8 cellular contexts compared by ENCODE assay signal in the genomic region with DNA sequence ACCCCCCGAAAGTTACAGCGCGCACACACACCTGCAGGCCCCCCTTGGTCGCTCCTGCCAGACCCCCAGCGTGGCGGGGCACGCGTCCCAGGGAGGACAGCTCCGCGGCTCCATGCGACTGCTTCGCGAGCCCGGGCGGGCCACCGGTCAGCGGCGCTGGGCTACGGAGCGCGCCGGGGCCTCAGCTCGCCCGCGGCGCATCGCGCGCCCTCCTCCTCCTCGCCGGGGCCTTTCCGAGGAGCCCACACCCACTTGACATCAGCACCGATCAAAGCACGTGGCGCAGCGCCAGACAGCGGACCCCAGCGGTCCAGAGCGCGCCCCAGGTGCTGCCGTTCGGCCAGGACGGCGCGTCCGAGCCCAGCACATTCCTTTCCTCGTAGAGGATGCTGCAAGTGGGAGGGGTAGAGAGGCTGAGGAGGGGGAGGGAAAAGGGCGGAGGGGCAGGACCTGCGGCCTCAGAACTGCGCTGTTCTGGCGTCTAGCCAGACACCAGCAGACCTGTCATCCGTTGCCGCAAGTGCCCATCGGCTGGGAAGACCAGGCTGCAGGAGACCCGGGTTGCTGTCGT.
DNase-seq lines count a peak whose midpoint lies in the region; ATAC-seq, FAIRE-seq and TF ChIP-seq lines count a peak whose summit lies in the region.

No MANE protein-coding gene starts in this region.

- TF ChIP-seq CTCF in choroid plexus epithelial cell (conservative IDR thresholded peaks at IDR 0.05; ENCODE audit: low read depth, low read length) (no peak), HepG2 (CRISPR knock-in tag; IDR thresholded peaks at IDR 0.05) (peak; percentile 5; the same call in 1 of the 2 replicates), suprapubic skin (IDR thresholded peaks at IDR 0.05) (no peak)

- DNase-seq in NCI-H774 (lab: John Stamatoyannopoulos, UW) = peak; percentile 60
- DNase-seq in choroid plexus epithelial cell (ENCODE audit: low read depth) = peak; percentile 21
- DNase-seq in HepG2 (ENCODE audit: low spot score) = peak; percentile 64
- no peak for DNase-seq in suprapubic skin (ENCODE audit: low spot score in 2 of 2)

- ATAC-seq in GM19372 (IDR thresholded peaks at IDR 0.05; ENCODE audit: low read depth, unreplicated experiment) (peak; percentile 33), HepG2 (peak; percentile 83), GM19467 (IDR thresholded peaks at IDR 0.05; ENCODE audit: unreplicated experiment) (no peak), HG03159 (IDR thresholded peaks at IDR 0.05; ENCODE audit: unreplicated experiment) (no peak)

- 8% methylated on average over 6 of the region's 56 CpGs for WGBS in HepG2 (ENCODE audit: low lambda C conversion rate)
- WGBS in suprapubic skin = 0% methylated on average over 19 of the region's 56 CpGs

- intact Hi-C loops in HepG2 (cut with micrococcal nuclease; ENCODE audit: unreplicated experiment) = loop anchor here (10.0 kb wide), 1 partner anchor 141 kb away; no protein-coding TSS in a partner anchor

- H3K4me3 ChIP-seq in BLaER1 (0 out of 2 replicates have a peak overlapping the region, but pooled peaks have one; percentile 11), choroid plexus epithelial cell (ENCODE audit: low read depth, low read length) (peak overlapping the region; percentile 38), HepG2 (replicated peaks in 1 of 3; ENCODE audit: insufficient read depth in 1 of 3, low read depth in 2 of 3, low read length in 3 of 3) (peak overlapping the region; percentile 47 to 67 (median 56); a peak in 5 of 6 replicates), suprapubic skin (peak overlapping the region; percentile 57)

- no peaks in the 10 kb centered on the region for H3K36me3 ChIP-seq in BLaER1
- H3K36me3 ChIP-seq in HepG2 (replicated peaks in 1 of 2; ENCODE audit: control insufficient read depth in 1 of 2, insufficient read depth in 2 of 2, low read length in 2 of 2) = no peaks in the 10 kb centered on the region
- no peaks in the 10 kb centered on the region for H3K36me3 ChIP-seq in suprapubic skin

- CTCF ChIA-PET in HepG2 (lab: Yijun Ruan, JAX; ENCODE audit: low intra/inter-chr PET ratio, low total read pairs) = no interaction called here

- H4K20me1 ChIP-seq in BLaER1 = peaks cover 15% of the 10 kb centered on the region
- peaks cover 43% of the 10 kb centered on the region for H4K20me1 ChIP-seq in HepG2 (ENCODE audit: insufficient read depth, low read length)

- in situ Hi-C loops in HepG2 (cut with HindIII; ENCODE audit: extremely low pct_ligation_motif_present, low pct_unique_long_range_greater_than_20kb) = no loop called here

- no peak overlapping the region for H2AFZ ChIP-seq in HepG2 (ENCODE audit: low read length)

- TF ChIP-seq RAD21 in HepG2 (CRISPR knock-in tag; IDR thresholded peaks at IDR 0.05) = peak; percentile 13

- H3K27me3 ChIP-seq in BLaER1 = peaks cover 59% of the 10 kb centered on the region
- no peaks in the 10 kb centered on the region for H3K27me3 ChIP-seq in HepG2 (ENCODE audit: control insufficient read depth in 1 of 2, insufficient read depth in 2 of 2, low read length in 2 of 2)
- peaks cover 10% of the 10 kb centered on the region for H3K27me3 ChIP-seq in suprapubic skin

- TF ChIP-seq EP300 in HepG2 (IDR thresholded peaks at IDR 0.05; ENCODE audit: low read depth in 2 of 2, low read length in 2 of 2) (no peak), HepG2 (CRISPR knock-in tag; IDR thresholded peaks at IDR 0.05; ENCODE audit: borderline replicate concordance) (no peak), suprapubic skin (IDR thresholded peaks at IDR 0.05) (no peak)

- H3K9ac ChIP-seq in BLaER1 = no peak overlapping the region
- peak overlapping the region; percentile 12; the same call in 1 of the 2 replicates for H3K9ac ChIP-seq in HepG2 (ENCODE audit: insufficient read depth, low read depth, low read length)

- TF ChIP-seq POLR2A in HepG2 (IDR thresholded peaks at IDR 0.05; ENCODE audit: insufficient read depth in 1 of 2, low read depth in 2 of 2, low read length in 2 of 2) (no peak), suprapubic skin (IDR thresholded peaks at IDR 0.05) (no peak)

- peaks cover 6% of the 10 kb centered on the region for H3K79me2 ChIP-seq in HepG2 (ENCODE audit: insufficient read depth, low read length)

- no peak for FAIRE-seq in HepG2 (lab: Jason Lieb, UNC)

- H3K4me1 ChIP-seq in BLaER1 (peaks cover 5% of the 10 kb centered on the region; the same call in 1 of the 2 replicates), HepG2 (ENCODE audit: insufficient read depth, low read length) (peaks cover 25% of the 10 kb centered on the region), suprapubic skin (peaks cover 30% of the 10 kb centered on the region)

- H3K4me2 ChIP-seq in BLaER1 (peak overlapping the region; percentile 24), HepG2 (ENCODE audit: low read depth, low read length) (peak overlapping the region; percentile 69)

- POLR2A ChIA-PET in HepG2 (lab: Yijun Ruan, JAX) = interaction anchor here (1.3 to 1.5 kb wide), 2 partner anchors 89 to 151 kb away, joined by 3 to 7 read pairs; partner anchors contain the start of gene RPS13

- no peak overlapping the region for H3K27ac ChIP-seq in BLaER1
- H3K27ac ChIP-seq in HepG2 (ENCODE audit: extremely low read length, insufficient read depth, low read length) = no peak overlapping the region
- H3K27ac ChIP-seq in suprapubic skin = no peak overlapping the region

- no TSS peak for BruUV-seq in HepG2 (replicated peaks; lab: Mats Ljungman, UMichigan)

- H3K9me3 ChIP-seq in BLaER1 (peaks cover 15% of the 10 kb centered on the region), HepG2 (ENCODE audit: low read length) (no peaks in the 10 kb centered on the region), suprapubic skin (no peaks in the 10 kb centered on the region)

TF ChIP-seq in HepG2, 621 proteins besides CTCF, POLR2A, EP300 and RAD21 (continues in another document):
- TF ChIP-seq SOX13 (IDR thresholded peaks at IDR 0.05) (no peak), SOX13 (CRISPR knock-in tag; conservative IDR thresholded peaks at IDR 0.05 in 1 of 2, IDR thresholded peaks at IDR 0.05 in 1 of 2) (no peak), ZFP36L2 (CRISPR knock-in tag; IDR thresholded peaks at IDR 0.05) (no peak), USF2 (IDR thresholded peaks at IDR 0.05; ENCODE audit: low read depth, low read length) (no peak), USF2 (CRISPR knock-in tag; IDR thresholded peaks at IDR 0.05; ENCODE audit: borderline replicate concordance) (no peak), SIX4 (CRISPR knock-in tag; IDR thresholded peaks at IDR 0.05) (no peak), DNMT1 (CRISPR knock-in tag; IDR thresholded peaks at IDR 0.05) (no peak), ZBTB42 (CRISPR knock-in tag; IDR thresholded peaks at IDR 0.05) (no peak), NCOA2 (CRISPR knock-in tag; IDR thresholded peaks at IDR 0.05) (no peak), NFYC (CRISPR knock-in tag; IDR thresholded peaks at IDR 0.05) (no peak), ZNF780A (CRISPR knock-in tag; IDR thresholded peaks at IDR 0.05) (no peak), PAF1 (CRISPR knock-in tag; IDR thresholded peaks at IDR 0.05) (no peak), ZNF30 (CRISPR knock-in tag; IDR thresholded peaks at IDR 0.05) (no peak), ZNF724P (CRISPR knock-in tag; IDR thresholded peaks at IDR 0.05; ENCODE audit: borderline replicate concordance) (no peak; the same call in 1 of the 2 replicates), ELF1 (CRISPR knock-in tag; IDR thresholded peaks at IDR 0.05) (no peak), CCAR2 (optimal IDR thresholded peaks at IDR 0.05; ENCODE audit: low read depth, low read length) (no peak), ZNF766 (CRISPR knock-in tag; IDR thresholded peaks at IDR 0.05; ENCODE audit: borderline replicate concordance) (no peak), ZNF552 (CRISPR knock-in tag; IDR thresholded peaks at IDR 0.05; ENCODE audit: borderline replicate concordance) (no peak), CAMTA2 (CRISPR knock-in tag; IDR thresholded peaks at IDR 0.05; ENCODE audit: borderline replicate concordance) (no peak), ZNF337 (CRISPR knock-in tag; IDR thresholded peaks at IDR 0.05; ENCODE audit: borderline replicate concordance, low read depth) (no peak), ZNF12 (CRISPR knock-in tag; IDR thresholded peaks at IDR 0.05) (no peak), PHF20 (CRISPR knock-in tag; IDR thresholded peaks at IDR 0.05) (no peak), ZNF143 (CRISPR knock-in tag; IDR thresholded peaks at IDR 0.05) (no peak), NFKB2 (CRISPR knock-in tag; IDR thresholded peaks at IDR 0.05; ENCODE audit: borderline replicate concordance) (no peak)
- TF ChIP-seq, protein P1, sequence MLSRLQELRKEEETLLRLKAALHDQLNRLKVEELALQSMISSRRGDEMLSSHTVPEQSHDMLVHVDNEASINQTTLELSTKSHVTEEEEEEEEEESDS (CRISPR knock-in tag; IDR thresholded peaks at IDR 0.05; ENCODE audit: borderline replicate concordance) = no peak
- TF ChIP-seq, protein P2, sequence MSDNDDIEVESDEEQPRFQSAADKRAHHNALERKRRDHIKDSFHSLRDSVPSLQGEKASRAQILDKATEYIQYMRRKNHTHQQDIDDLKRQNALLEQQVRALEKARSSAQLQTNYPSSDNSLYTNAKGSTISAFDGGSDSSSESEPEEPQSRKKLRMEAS (IDR thresholded peaks at IDR 0.05) = peak; percentile 80
- TF ChIP-seq, protein P3, sequence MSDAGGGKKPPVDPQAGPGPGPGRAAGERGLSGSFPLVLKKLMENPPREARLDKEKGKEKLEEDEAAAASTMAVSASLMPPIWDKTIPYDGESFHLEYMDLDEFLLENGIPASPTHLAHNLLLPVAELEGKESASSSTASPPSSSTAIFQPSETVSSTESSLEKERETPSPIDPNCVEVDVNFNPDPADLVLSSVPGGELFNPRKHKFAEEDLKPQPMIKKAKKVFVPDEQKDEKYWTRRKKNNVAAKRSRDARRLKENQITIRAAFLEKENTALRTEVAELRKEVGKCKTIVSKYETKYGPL (CRISPR knock-in tag; IDR thresholded peaks at IDR 0.05) = no peak

Comparison
In these comparisons a context has a peak if more than half of its experiments do, and no peak if none do; other contexts are left out.
1. ATAC-seq: peak in GM19372 (single experiment) and HepG2 (single experiment); none in GM19467 (single experiment) and HG03159 (single experiment).
2. DNase-seq: peak in NCI-H774 (single experiment), choroid plexus epithelial cell (single experiment) and HepG2 (single experiment); none in suprapubic skin (0 of 2).
3. Peak in every context shown above with its lines, with median percentiles within 50 percentile points of each other: H3K4me3 ChIP-seq.